In the genomic region with DNA sequence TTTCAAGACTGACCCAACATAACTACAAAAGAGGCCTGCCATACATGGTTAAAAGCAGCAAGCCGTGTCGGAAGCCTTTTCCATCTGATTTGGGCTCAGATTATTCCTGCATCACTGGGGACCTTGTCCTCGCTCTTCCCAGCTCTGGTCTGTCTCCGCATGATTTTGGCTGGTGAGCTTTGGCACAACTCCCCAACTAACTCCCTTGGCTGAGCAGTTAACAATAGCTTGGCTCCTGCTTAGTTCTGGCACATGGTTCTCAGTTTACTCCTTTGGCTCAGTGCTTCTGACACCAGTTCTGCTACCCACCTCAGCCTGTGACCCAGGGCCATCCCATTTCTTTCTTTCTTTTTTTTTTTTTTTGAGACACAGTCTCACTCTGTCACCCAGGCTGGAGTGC, we compare ENCODE assay signal across 17 cellular contexts.
"Had no signal": no experiment of that assay in that cellular context is flagged by ENCODE, and none has a peak within 500 bp of the region (broad histone marks: within the 10 kb centered on the region; RNA-seq: fewer than 3 reads in every experiment).

No MANE protein-coding gene starts in this region.

- H3K27me3 ChIP-seq: adrenal gland, cardiac muscle cell, colonic mucosa, suprapubic skin, transverse colon, uterus had no signal

- ATAC-seq: activated naive CD4-positive, alpha-beta T cell treated with anti-CD3 and anti-CD28 coated beads, Interleukin-2, amount 50 U/mL, for 72 hours; lower lobe of right lung; stimulated activated naive CD8-positive, alpha-beta T cell treated with anti-CD3 and anti-CD28 coated beads, Interleukin-15, Interleukin-2, amounts not matched to agents 100 U/mL and 50 U/mL, for 24 hours had no signal

- H3K4me3 Mint-ChIP-seq: endodermal cell, mesothelial cell of epicardium, nephron progenitor cell had no signal

- H3K4me1 Mint-ChIP-seq: mesothelial cell of epicardium, nephron progenitor cell had no signal

- DNase-seq: activated CD4-positive, alpha-beta T cell treated with anti-CD3 and anti-CD28 coated beads, Interleukin-2, amount 50 U/mL, for 4 hours; activated gamma-delta T cell; adrenal gland; colonic mucosa; endodermal cell; foreskin melanocyte; lower lobe of right lung; nephron progenitor cell; stimulated activated CD4-positive, alpha-beta T cell treated with anti-CD3 and anti-CD28 coated beads, Interleukin-2, amount 100 ng/mL, for 24 hours; stimulated activated naive CD8-positive, alpha-beta T cell treated with anti-CD3 and anti-CD28 coated beads, Interleukin-15, Interleukin-2, amounts not matched to agents 100 U/mL and 50 U/mL, for 24 hours; transverse colon; uterus had no signal

- H3K27ac Mint-ChIP-seq: activated naive CD4-positive, alpha-beta T cell treated with anti-CD3 and anti-CD28 coated beads, Interleukin-2, amount 50 U/mL, for 72 hours; endodermal cell; mesothelial cell of epicardium; nephron progenitor cell had no signal

- H3K9me3 Mint-ChIP-seq: endodermal cell, mesothelial cell of epicardium, nephron progenitor cell had no signal

- H3K4me3 ChIP-seq: adrenal gland, cardiac muscle cell, colonic mucosa, lower lobe of right lung, suprapubic skin, transverse colon, uterus had no signal

- H3K36me3 ChIP-seq: cardiac muscle cell, colonic mucosa, uterus had no signal

- H3K27ac ChIP-seq: adrenal gland, cardiac muscle cell, colonic mucosa, epithelial cell of prostate, lower lobe of right lung, suprapubic skin, transverse colon, uterus had no signal

- H3K9me3 ChIP-seq: adrenal gland, colonic mucosa, lower lobe of right lung, suprapubic skin, transverse colon, uterus had no signal

- H3K4me1 ChIP-seq: adrenal gland, colonic mucosa, lower lobe of right lung, suprapubic skin, transverse colon, uterus had no signal
